Comparison of ENCODE assay signal across 20 cellular contexts in genomic region chr12:117013726-117014125, GRCh38.
"Had no signal": no experiment of that assay in that cellular context is flagged by ENCODE, and none has a peak within 500 bp of the region (broad histone marks: within the 10 kb centered on the region; RNA-seq: fewer than 3 reads in every experiment).

No MANE protein-coding gene starts in this region.

- H3K27ac ChIP-seq: brain microvascular endothelial cell, left ventricle myocardium inferior, neutrophil, parathyroid adenoma, suprapubic skin, WERI-Rb-1 had no signal

- H3K4me1 ChIP-seq: parathyroid adenoma, suprapubic skin had no signal

- H3K27me3 ChIP-seq: brain microvascular endothelial cell, neutrophil, suprapubic skin had no signal

- DNase-seq: activated CD4-positive, alpha-beta memory T cell treated with anti-CD3 and anti-CD28 coated beads for 36 hours; activated gamma-delta T cell; activated T-cell treated with anti-CD3 and anti-CD28 coated beads, Interleukin-2, amount 50 U/mL, for 48 hours; amniotic stem cell; brain microvascular endothelial cell; erythroblast; left ventricle myocardium inferior; mesendoderm; natural killer cell; stimulated activated CD4-positive, alpha-beta T cell treated with anti-CD3 and anti-CD28 coated beads, Interleukin-4, amount 100 ng/mL, for 4 hours; stimulated activated CD8-positive, alpha-beta memory T cell treated with anti-CD3 and anti-CD28 coated beads, Interleukin-4, amount 100 ng/mL, for 48 hours; stimulated activated naive CD8-positive, alpha-beta T cell treated with anti-CD3 and anti-CD28 coated beads, Interleukin-15, Interleukin-2, amounts not matched to agents 100 U/mL and 50 U/mL, for 24 hours; T-helper 17 cell; trophoblast cell; WERI-Rb-1 had no signal

- H3K4me3 Mint-ChIP-seq: activated CD4-positive, alpha-beta memory T cell treated with anti-CD3 and anti-CD28 coated beads for 36 hours; dendritic cell treated with granulocyte-macrophage colony-stimulating factor and Interleukin-4, amounts not matched to agents 40 ng/mL and 50 ng/mL, for 4 days; natural killer cell; T-helper 17 cell had no signal

- H3K4me1 Mint-ChIP-seq: T-helper 17 cell had no signal

- H2AFZ ChIP-seq: parathyroid adenoma had no signal

- H3K27ac Mint-ChIP-seq: activated CD4-positive, alpha-beta memory T cell treated with anti-CD3 and anti-CD28 coated beads for 36 hours; activated naive CD4-positive, alpha-beta T cell treated with anti-CD3 and anti-CD28 coated beads, Interleukin-2, amount 50 U/mL, for 72 hours; dendritic cell treated with granulocyte-macrophage colony-stimulating factor and Interleukin-4, amounts not matched to agents 40 ng/mL and 50 ng/mL, for 4 days; natural killer cell; T-helper 17 cell had no signal

- H3K4me3 ChIP-seq: left ventricle myocardium inferior, suprapubic skin had no signal

- ATAC-seq: activated naive CD4-positive, alpha-beta T cell treated with anti-CD3 and anti-CD28 coated beads, Interleukin-2, amount 50 U/mL, for 72 hours; natural killer cell; stimulated activated naive CD8-positive, alpha-beta T cell treated with anti-CD3 and anti-CD28 coated beads, Interleukin-15, Interleukin-2, amounts not matched to agents 100 U/mL and 50 U/mL, for 24 hours; T-helper 17 cell had no signal

- H3K9ac ChIP-seq: parathyroid adenoma had no signal

- H3K27me3 Mint-ChIP-seq: activated CD4-positive, alpha-beta memory T cell treated with anti-CD3 and anti-CD28 coated beads for 36 hours; dendritic cell treated with granulocyte-macrophage colony-stimulating factor and Interleukin-4, amounts not matched to agents 40 ng/mL and 50 ng/mL, for 4 days; T-helper 17 cell had no signal

- H3K9me3 ChIP-seq: neutrophil, suprapubic skin had no signal
